Comparison of ENCODE assay signal across 15 cellular contexts in genomic region chr6:1481326-1481725, GRCh38.
A peak's percentile ranks its signal among the peaks of the same experiment; 100 is the strongest.
DNase-seq lines count a peak whose midpoint lies in the region; ATAC-seq and TF ChIP-seq lines count a peak whose summit lies in the region.
"Had no signal": no experiment of that assay in that cellular context is flagged by ENCODE, and none has a peak within 500 bp of the region (broad histone marks: within the 10 kb centered on the region; RNA-seq: fewer than 3 reads in every experiment).

No MANE protein-coding gene starts in this region.

- peaks cover 15% of the 10 kb centered on the region for H3K4me1 ChIP-seq in MM.1S (ENCODE audit: low read length)

- no peak overlapping the region for H3K4me2 ChIP-seq in MM.1S (ENCODE audit: low read depth, low read length)

- H3K4me3 ChIP-seq in MM.1S (ENCODE audit: low read length): no peak overlapping the region

- H3K27ac ChIP-seq in epithelial cell of prostate (peak overlapping the region; percentile 24), MM.1S (ENCODE audit: low read length) (no peak overlapping the region)

- peaks cover 3% of the 10 kb centered on the region for H3K9me3 Mint-ChIP-seq in osteocyte (ENCODE audit: unreplicated experiment)

- no peaks in the 10 kb centered on the region for H3K36me3 ChIP-seq in MM.1S (replicated peaks; ENCODE audit: insufficient read depth, low read length)

- ATAC-seq in HG03520 (IDR thresholded peaks at IDR 0.05; ENCODE audit: unreplicated experiment) (no peak), omental fat pad (ENCODE audit: low FRiP score) (no peak)
- ATAC-seq: activated naive CD4-positive, alpha-beta T cell treated with anti-CD3 and anti-CD28 coated beads, Interleukin-2, amount 50 U/mL, for 72 hours; effector memory CD8-positive, alpha-beta T cell; natural killer cell had no signal

- H3K4me3 Mint-ChIP-seq in osteocyte (ENCODE audit: unreplicated experiment): peak overlapping the region; percentile 4
- H3K4me3 Mint-ChIP-seq: effector memory CD8-positive, alpha-beta T cell; natural killer cell had no signal

- no peak for TF ChIP-seq CTCF in osteocyte (IDR thresholded peaks at IDR 0.05)
- no peak for TF ChIP-seq CTCF in MM.1S (IDR thresholded peaks at IDR 0.05; ENCODE audit: low read length)
- no peak for TF ChIP-seq CTCF in omental fat pad (IDR thresholded peaks at IDR 0.05)

- no peaks in the 10 kb centered on the region for H3K9me2 ChIP-seq in MM.1S (replicated peaks; ENCODE audit: insufficient read depth, low read length)

- H3K36me3 Mint-ChIP-seq in osteocyte (ENCODE audit: unreplicated experiment): no peaks in the 10 kb centered on the region
- H3K36me3 Mint-ChIP-seq: activated naive CD4-positive, alpha-beta T cell treated with anti-CD3 and anti-CD28 coated beads, Interleukin-2, amount 50 U/mL, for 72 hours; natural killer cell had no signal

- H3K27me3 Mint-ChIP-seq in osteocyte (ENCODE audit: unreplicated experiment): no peaks in the 10 kb centered on the region

- no peaks in the 10 kb centered on the region for H3K9me3 ChIP-seq in MM.1S (replicated peaks; ENCODE audit: insufficient read depth, low read length)

- peaks cover 7% of the 10 kb centered on the region; the same call in 1 of the 2 replicates for H3F3A ChIP-seq in MM.1S (ENCODE audit: insufficient read depth, low read length)

- H3K27me3 ChIP-seq in MM.1S (replicated peaks; ENCODE audit: insufficient read depth, low read length): no peaks in the 10 kb centered on the region

- no peak overlapping the region for H3K9ac ChIP-seq in MM.1S (ENCODE audit: low read length)

- H2AFZ ChIP-seq in MM.1S (ENCODE audit: low read length): no peak overlapping the region

- peak; percentile 98 for DNase-seq in EH (ENCODE audit: low read depth)
- DNase-seq in RKO (ENCODE audit: low spot score): peak; percentile 31
- DNase-seq in epithelial cell of prostate (ENCODE audit: low read depth, low spot score): no peak
- no peak for DNase-seq in osteocyte (ENCODE audit: extremely low spot score, unreplicated experiment)
- DNase-seq in MM.1S: no peak
- no peak for DNase-seq in NCI-H1930 (lab: John Stamatoyannopoulos, UW)
- DNase-seq in omental fat pad (ENCODE audit: low spot score): no peak
- DNase-seq: activated CD4-positive, alpha-beta T cell treated with anti-CD3 and anti-CD28 coated beads, Interleukin-2, amount 50 U/mL, for 4 hours; effector memory CD8-positive, alpha-beta T cell; natural killer cell; NCI-H774; stimulated activated CD4-positive, alpha-beta T cell treated with anti-CD3 and anti-CD28 coated beads, Interleukin-12 subunit alpha, Interleukin-12 subunit beta, amount 100 ng/mL, for 4 hours; stimulated activated CD8-positive, alpha-beta memory T cell treated with anti-CD3 and anti-CD28 coated beads, Interleukin-4, amount 100 ng/mL, for 48 hours had no signal

- H3K4me1 Mint-ChIP-seq in osteocyte (ENCODE audit: unreplicated experiment): peaks cover 76% of the 10 kb centered on the region
- H3K4me1 Mint-ChIP-seq: natural killer cell had no signal

- H4K20me1 ChIP-seq in MM.1S (ENCODE audit: insufficient read depth, low read length): no peaks in the 10 kb centered on the region

- H3K79me2 ChIP-seq in MM.1S (ENCODE audit: low read length): no peaks in the 10 kb centered on the region

- peak overlapping the region; percentile 85 for H3K27ac Mint-ChIP-seq in osteocyte (ENCODE audit: unreplicated experiment)
- H3K27ac Mint-ChIP-seq: activated naive CD4-positive, alpha-beta T cell treated with anti-CD3 and anti-CD28 coated beads, Interleukin-2, amount 50 U/mL, for 72 hours; effector memory CD8-positive, alpha-beta T cell; natural killer cell had no signal

Comparison
In these comparisons a context has a peak if more than half of its experiments do, and no peak if none do; other contexts are left out.
1. DNase-seq: peak in EH (single experiment) and RKO (single experiment); none in epithelial cell of prostate (single experiment), osteocyte (single experiment), MM.1S (single experiment), NCI-H1930 (0 of 2) and omental fat pad (single experiment).